ENCODE assay signal across 8 cellular contexts in the genomic region with DNA sequence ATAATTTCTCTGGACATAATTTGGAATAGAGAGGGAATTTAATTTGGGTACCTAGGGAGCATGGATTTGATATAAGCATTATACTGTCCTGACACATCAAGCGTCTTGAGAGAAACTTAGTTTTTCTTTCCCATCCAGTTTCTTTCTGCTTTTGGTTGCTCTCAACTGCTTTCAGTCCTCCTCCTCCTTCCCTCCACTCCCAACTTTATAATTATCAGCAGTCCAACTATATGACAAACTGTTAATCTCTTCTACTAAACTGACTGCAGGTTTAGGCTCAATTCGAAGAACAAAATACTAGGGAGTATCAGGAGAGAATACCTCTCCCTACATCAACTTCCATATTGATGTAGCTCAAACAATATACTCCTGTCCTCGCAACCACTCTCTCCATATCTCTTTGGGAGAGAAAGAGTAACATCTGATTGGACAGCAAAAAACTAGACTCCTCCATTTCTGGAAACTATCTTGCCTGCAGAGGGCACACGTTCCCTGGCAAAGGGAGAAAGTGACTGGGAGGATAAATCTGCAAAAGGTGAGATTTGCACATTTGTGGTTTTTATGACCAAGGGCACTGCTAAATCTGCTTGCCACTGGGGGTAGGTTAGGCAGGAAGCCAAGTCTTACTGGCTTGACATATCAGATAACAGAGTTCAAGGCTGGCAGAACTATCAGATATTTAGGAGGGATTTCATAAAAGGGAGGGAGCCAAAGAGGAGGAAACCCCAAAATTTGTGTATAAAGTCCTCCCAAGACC. TPM values are rescaled to one million over a fixed set of nuclear protein-coding genes. Genes with fewer than 3 reads are reported as not detected.
DNase-seq lines count a peak whose midpoint lies in the region; ATAC-seq and TF ChIP-seq lines count a peak whose summit lies in the region.

No MANE protein-coding gene starts in this region.

- H3K4me3 ChIP-seq in fibroblast of villous mesenchyme (ENCODE audit: low read depth, low read length) = no peak overlapping the region
- no peak overlapping the region for H3K4me3 ChIP-seq in trophoblast cell (ENCODE audit: low read depth, low read length)

- H3K36me3 Mint-ChIP-seq in HFFc6 (ENCODE audit: low read depth) = no peaks in the 10 kb centered on the region

- H3K27ac Mint-ChIP-seq in HFFc6 = no peak overlapping the region

- H3K4me3 Mint-ChIP-seq in HFFc6 = no peak overlapping the region; the same call in 1 of the 2 replicates

- no peaks in the 10 kb centered on the region for H3K79me1 ChIP-seq in trophoblast cell (ENCODE audit: low read length)

- no peak overlapping the region for H4K8ac ChIP-seq in trophoblast cell (ENCODE audit: low read depth, low read length)

- no peak overlapping the region for H2BK120ac ChIP-seq in trophoblast cell (ENCODE audit: insufficient read depth, low read length, poor library complexity)

- H3K27me3 ChIP-seq in trophoblast cell (ENCODE audit: insufficient read depth, low read length) = no peaks in the 10 kb centered on the region

- H3K4me1 ChIP-seq in trophoblast cell (ENCODE audit: control insufficient read depth in 1 of 2, insufficient read depth in 2 of 2, low read length in 2 of 2) = no peaks in the 10 kb centered on the region

- H3K9ac ChIP-seq in trophoblast cell (ENCODE audit: low read length) = no peak overlapping the region

- WGBS in trophoblast cell (ENCODE audit: extremely low coverage, insufficient coverage, insufficient read length) = no CpG with 5 or more reads among the region's 4 CpGs

- no peaks in the 10 kb centered on the region for H3K9me3 Mint-ChIP-seq in HFFc6

- H3K14ac ChIP-seq in trophoblast cell (ENCODE audit: low read length) = no peak overlapping the region

- H2AFZ ChIP-seq in trophoblast cell (ENCODE audit: insufficient read depth, low read length, poor library complexity) = no peak overlapping the region

- H3K4ac ChIP-seq in trophoblast cell (ENCODE audit: low read depth, low read length) = no peak overlapping the region

- ATAC-seq in GM21619 (IDR thresholded peaks at IDR 0.05; ENCODE audit: unreplicated experiment) (no peak), GM19328 (IDR thresholded peaks at IDR 0.05; ENCODE audit: unreplicated experiment) (no peak)

- no peak overlapping the region for H3K4me2 ChIP-seq in trophoblast cell (ENCODE audit: low read length)

- H3K23ac ChIP-seq in trophoblast cell (ENCODE audit: low read length) = no peak overlapping the region

- peaks cover 10% of the 10 kb centered on the region for H3K4me1 Mint-ChIP-seq in HFFc6 (ENCODE audit: low read depth)

- H3K18ac ChIP-seq in trophoblast cell (ENCODE audit: low read length) = no peak overlapping the region

- H3K27me3 Mint-ChIP-seq in HFFc6 (ENCODE audit: insufficient read depth) = no peaks in the 10 kb centered on the region; the same call in none of the 2 replicates

- no peaks in the 10 kb centered on the region for H3K79me2 ChIP-seq in trophoblast cell (ENCODE audit: control insufficient read depth, insufficient read depth, low read length, poor library complexity)

- H4K91ac ChIP-seq in trophoblast cell (ENCODE audit: low read depth, low read length) = no peak overlapping the region

- H3K27ac ChIP-seq in trophoblast cell (ENCODE audit: low read depth, low read length) = no peak overlapping the region

- TF ChIP-seq CTCF in HFFc6 (IDR thresholded peaks at IDR 0.05) = peak; percentile 81
- TF ChIP-seq CTCF in fibroblast of villous mesenchyme (IDR thresholded peaks at IDR 0.05; ENCODE audit: insufficient read depth, low read depth, low read length) = peak; percentile 87

- no peaks in the 10 kb centered on the region for H3K36me3 ChIP-seq in trophoblast cell (ENCODE audit: control insufficient read depth in 1 of 2, insufficient read depth in 2 of 2, low read length in 2 of 2)

- H2BK12ac ChIP-seq in trophoblast cell (ENCODE audit: low read length) = no peak overlapping the region

- H4K12ac ChIP-seq in trophoblast cell (ENCODE audit: low read depth, low read length) = no peak overlapping the region

- DNase-seq in Daoy (ENCODE audit: low read depth) (peak; percentile 76), HFFc6 (peak; percentile 52), NCI-H748 treated with DMSO at 0.1 percent for 48 hours (lab: John Stamatoyannopoulos, UW) (peak; percentile 74), activated T-cell treated with anti-CD3 and anti-CD28 coated beads for 4 hours (peak; percentile 9), fibroblast of villous mesenchyme (ENCODE audit: low read depth) (peak; percentile 68), trophoblast cell (peak; percentile 33 to 76)

- no peaks in the 10 kb centered on the region for H3K9me3 ChIP-seq in trophoblast cell (ENCODE audit: insufficient read depth, low read depth, low read length)

- H2BK5ac ChIP-seq in trophoblast cell (ENCODE audit: low read depth, low read length, poor library complexity) = no peak overlapping the region

- no peak overlapping the region for H2AK5ac ChIP-seq in trophoblast cell (ENCODE audit: low read length)

RNA-seq across cellular contexts. Expression of gene ICA1L, which starts 40.1 kb away (rescaled TPM):
- total RNA-seq in Daoy (2014; rRNA removed; shearing (Covaris generic)) = 0.36 and 0.74 TPM in 2 replicates
- 1 to 10 TPM; 2.6 to 4.5 (median 3.2) TPM for total RNA-seq in HFFc6 (2021; fragmentation: NEBNext Ultra II Directional; extraction: Animal tissue kit (Norgen Biotek cat#: 25700))
- 3.5 and 4.8 TPM in 2 replicates for total RNA-seq in fibroblast of villous mesenchyme
- 0.83 and 0.85 TPM in 2 replicates for polyA plus RNA-seq in trophoblast cell (2013)

Comparison
In these comparisons a context has a peak if more than half of its experiments do, and no peak if none do; other contexts are left out.
1. DNase-seq: peak in every context shown above with its lines; median percentile 76 in Daoy; 74 in NCI-H748 treated with DMSO at 0.1 percent for 48 hours; 68 in fibroblast of villous mesenchyme; 54 in trophoblast cell; 52 in HFFc6; 9 in activated T-cell treated with anti-CD3 and anti-CD28 coated beads for 4 hours.